In genomic region chr18:27312853-27313252, GRCh38 we compare ENCODE assay signal across 40 cellular contexts.
"Had no signal": no experiment of that assay in that cellular context is flagged by ENCODE, and none has a peak within 500 bp of the region (broad histone marks: within the 10 kb centered on the region; RNA-seq: fewer than 3 reads in every experiment).

No MANE protein-coding gene starts in this region.

- DNase-seq: activated effector memory CD4-positive, alpha-beta T cell treated with anti-CD3 and anti-CD28 coated beads, Interleukin-2, amount 50 U/mL, for 16 hours; activated effector memory CD4-positive, alpha-beta T cell treated with Interleukin-2 at 50 U/mL for 16 hours; activated gamma-delta T cell; activated gamma-delta T cell treated with Interleukin-2 at 50 U/mL for 16 hours; activated naive CD4-positive, alpha-beta T cell; activated naive CD4-positive, alpha-beta T cell treated with anti-CD3 and anti-CD28 coated beads for 36 hours; activated naive CD4-positive, alpha-beta T cell treated with anti-CD3 and anti-CD28 coated beads, Interleukin-2, amount 10 ng/mL, durations not matched to agents 7 days and 5 days; activated naive CD4-positive, alpha-beta T cell treated with anti-CD3 and anti-CD28 coated beads, Interleukin-2, amount 50 U/mL, for 16 hours; activated naive CD4-positive, alpha-beta T cell treated with Interleukin-2 at 50 U/mL for 16 hours; activated naive CD8-positive, alpha-beta T cell treated with anti-CD3 and anti-CD28 coated beads for 36 hours; activated naive CD8-positive, alpha-beta T cell treated with anti-CD3 and anti-CD28 coated beads, Interleukin-2, amount 10 ng/mL, durations not matched to agents 7 days and 5 days; activated naive CD8-positive, alpha-beta T cell treated with anti-CD3 and anti-CD28 coated beads, Interleukin-2, amount 50 U/mL, for 24 hours; activated T-cell treated with anti-CD3 and anti-CD28 coated beads, Interleukin-2, amount 50 U/mL, for 1 hour; activated T-cell treated with anti-CD3 and anti-CD28 coated beads, Interleukin-2, amount 50 U/mL, for 24 hours; activated T-cell treated with anti-CD3 and anti-CD28 coated beads, Interleukin-2, amount 50 U/mL, for 4 hours; activated T-cell treated with anti-CD3 and anti-CD28 coated beads, Interleukin-2, amount 50 U/mL, for 48 hours; activated T-cell treated with anti-CD3 and anti-CD28 coated beads, Interleukin-2, amount 50 U/mL, for 72 hours; adrenal gland; amniotic stem cell; amygdala; anterior cingulate cortex; aorta; body of pancreas; brain microvascular endothelial cell; caudate nucleus; central memory CD4-positive, alpha-beta T cell; cerebellar nuclear complex had no signal

- H3K36me3 Mint-ChIP-seq: activated naive CD4-positive, alpha-beta T cell treated with anti-CD3 and anti-CD28 coated beads, Interleukin-2, amount 10 ng/mL, durations not matched to agents 7 days and 5 days; activated naive CD4-positive, alpha-beta T cell treated with anti-CD3 and anti-CD28 coated beads, Interleukin-2, amount 50 U/mL, for 24 hours; activated naive CD4-positive, alpha-beta T cell treated with anti-CD3 and anti-CD28 coated beads, Interleukin-2, amount 50 U/mL, for 72 hours; activated naive CD8-positive, alpha-beta T cell; activated naive CD8-positive, alpha-beta T cell treated with anti-CD3 and anti-CD28 coated beads for 36 hours; activated naive CD8-positive, alpha-beta T cell treated with anti-CD3 and anti-CD28 coated beads, Interleukin-2, amount 10 ng/mL, durations not matched to agents 7 days and 5 days; brain had no signal

- H3K4me1 Mint-ChIP-seq: activated naive CD4-positive, alpha-beta T cell treated with anti-CD3 and anti-CD28 coated beads, Interleukin-2, amount 10 ng/mL, durations not matched to agents 7 days and 5 days; activated naive CD4-positive, alpha-beta T cell treated with anti-CD3 and anti-CD28 coated beads, Interleukin-2, amount 50 U/mL, for 24 hours; activated naive CD8-positive, alpha-beta T cell treated with anti-CD3 and anti-CD28 coated beads for 36 hours; activated naive CD8-positive, alpha-beta T cell treated with anti-CD3 and anti-CD28 coated beads, Interleukin-2, amount 10 ng/mL, durations not matched to agents 7 days and 5 days; activated naive CD8-positive, alpha-beta T cell treated with anti-CD3 and anti-CD28 coated beads, Interleukin-2, amount 50 U/mL, for 24 hours; activated T-helper 17 cell treated with anti-CD3 and anti-CD28 coated beads, Interleukin-2, amount 50 U/mL, for 72 hours; brain; central memory CD8-positive, alpha-beta T cell had no signal

- H3K4me1 ChIP-seq: adrenal gland, ascending aorta, body of pancreas, breast epithelium had no signal

- H3K9me3 ChIP-seq: adrenal gland, ascending aorta, body of pancreas, breast epithelium had no signal

- H3K4me3 ChIP-seq: adrenal gland, ascending aorta, body of pancreas, breast epithelium, cardiac muscle cell had no signal

- FAIRE-seq: astrocyte, bronchial epithelial cell had no signal

- ATAC-seq: activated naive CD4-positive, alpha-beta T cell treated with anti-CD3 and anti-CD28 coated beads, Interleukin-2, amount 50 U/mL, for 72 hours; activated naive CD8-positive, alpha-beta T cell treated with anti-CD3 and anti-CD28 coated beads, Interleukin-2, amount 50 U/mL, for 24 hours; activated T-cell treated with anti-CD3 and anti-CD28 coated beads, Interleukin-2, amount 50 U/mL, for 4 hours; activated T-cell treated with anti-CD3 and anti-CD28 coated beads, Interleukin-2, amount 50 U/mL, for 72 hours; activated T-helper 17 cell treated with anti-CD3 and anti-CD28 coated beads, Interleukin-2, amount 50 U/mL, for 72 hours; body of pancreas had no signal

- H3K27me3 ChIP-seq: adrenal gland, ascending aorta, body of pancreas, brain microvascular endothelial cell, breast epithelium, cardiac muscle cell had no signal

- H3K4me3 Mint-ChIP-seq: activated naive CD4-positive, alpha-beta T cell treated with anti-CD3 and anti-CD28 coated beads for 36 hours; activated naive CD4-positive, alpha-beta T cell treated with anti-CD3 and anti-CD28 coated beads, Interleukin-2, amount 10 ng/mL, durations not matched to agents 7 days and 5 days; activated naive CD4-positive, alpha-beta T cell treated with anti-CD3 and anti-CD28 coated beads, Interleukin-2, amount 50 U/mL, for 24 hours; activated naive CD8-positive, alpha-beta T cell; activated naive CD8-positive, alpha-beta T cell treated with anti-CD3 and anti-CD28 coated beads for 36 hours; activated naive CD8-positive, alpha-beta T cell treated with anti-CD3 and anti-CD28 coated beads, Interleukin-2, amount 10 ng/mL, durations not matched to agents 7 days and 5 days; activated naive CD8-positive, alpha-beta T cell treated with anti-CD3 and anti-CD28 coated beads, Interleukin-2, amount 50 U/mL, for 24 hours; activated T-cell treated with anti-CD3 and anti-CD28 coated beads, Interleukin-2, amount 50 U/mL, for 24 hours; activated T-cell treated with anti-CD3 and anti-CD28 coated beads, Interleukin-2, amount 50 U/mL, for 4 hours; activated T-cell treated with anti-CD3 and anti-CD28 coated beads, Interleukin-2, amount 50 U/mL, for 72 hours; activated T-helper 1 cell treated with anti-CD3 and anti-CD28 coated beads, Interleukin-12 subunit alpha, Interleukin-12 subunit beta, Interleukin-2, Interleukin-4 antibody, amounts not matched to agents 30 ng/mL and 10 ng/mL and 1 ng/mL, durations not matched to agents 14 hours and 24 hours and 36 hours; activated T-helper 17 cell treated with anti-CD3 and anti-CD28 coated beads, Interleukin-2, amount 50 U/mL, for 72 hours; brain; central memory CD8-positive, alpha-beta T cell had no signal

- H3K36me3 ChIP-seq: adrenal gland, ascending aorta, brain microvascular endothelial cell, breast epithelium, cardiac muscle cell had no signal

- H3K9me3 Mint-ChIP-seq: central memory CD8-positive, alpha-beta T cell had no signal

- H3K27ac Mint-ChIP-seq: activated naive CD4-positive, alpha-beta T cell treated with anti-CD3 and anti-CD28 coated beads for 36 hours; activated naive CD4-positive, alpha-beta T cell treated with anti-CD3 and anti-CD28 coated beads, Interleukin-2, amount 10 ng/mL, durations not matched to agents 7 days and 5 days; activated naive CD4-positive, alpha-beta T cell treated with anti-CD3 and anti-CD28 coated beads, Interleukin-2, amount 50 U/mL, for 24 hours; activated naive CD4-positive, alpha-beta T cell treated with anti-CD3 and anti-CD28 coated beads, Interleukin-2, amount 50 U/mL, for 72 hours; activated naive CD8-positive, alpha-beta T cell; activated naive CD8-positive, alpha-beta T cell treated with anti-CD3 and anti-CD28 coated beads for 36 hours; activated naive CD8-positive, alpha-beta T cell treated with anti-CD3 and anti-CD28 coated beads, Interleukin-2, amount 10 ng/mL, durations not matched to agents 7 days and 5 days; activated naive CD8-positive, alpha-beta T cell treated with anti-CD3 and anti-CD28 coated beads, Interleukin-2, amount 50 U/mL, for 24 hours; activated T-cell treated with anti-CD3 and anti-CD28 coated beads, Interleukin-2, amount 50 U/mL, for 24 hours; activated T-cell treated with anti-CD3 and anti-CD28 coated beads, Interleukin-2, amount 50 U/mL, for 72 hours; activated T-helper 1 cell treated with anti-CD3 and anti-CD28 coated beads, Interleukin-12 subunit alpha, Interleukin-12 subunit beta, Interleukin-2, Interleukin-4 antibody, amounts not matched to agents 30 ng/mL and 10 ng/mL and 1 ng/mL, durations not matched to agents 14 hours and 24 hours and 36 hours; activated T-helper 17 cell treated with anti-CD3 and anti-CD28 coated beads, Interleukin-2, amount 50 U/mL, for 72 hours; activated T-helper 2 cell treated with anti-CD3 and anti-CD28 coated beads, Interferon-gamma antibody, Interleukin-2, Interleukin-4, amounts not matched to agents 10 μg/mL and 5 μg/mL and 100 μg/mL, durations not matched to agents 14 hours and 24 hours and 36 hours; brain had no signal

- H3K27ac ChIP-seq: adrenal gland, ascending aorta, body of pancreas, brain microvascular endothelial cell, breast epithelium, cardiac muscle cell had no signal

- H3K27me3 Mint-ChIP-seq: activated naive CD4-positive, alpha-beta T cell treated with anti-CD3 and anti-CD28 coated beads, Interleukin-2, amount 10 ng/mL, durations not matched to agents 7 days and 5 days; activated naive CD4-positive, alpha-beta T cell treated with anti-CD3 and anti-CD28 coated beads, Interleukin-2, amount 50 U/mL, for 24 hours; activated naive CD8-positive, alpha-beta T cell; activated naive CD8-positive, alpha-beta T cell treated with anti-CD3 and anti-CD28 coated beads for 36 hours; activated naive CD8-positive, alpha-beta T cell treated with anti-CD3 and anti-CD28 coated beads, Interleukin-2, amount 10 ng/mL, durations not matched to agents 7 days and 5 days; activated naive CD8-positive, alpha-beta T cell treated with anti-CD3 and anti-CD28 coated beads, Interleukin-2, amount 50 U/mL, for 24 hours; activated T-cell treated with anti-CD3 and anti-CD28 coated beads, Interleukin-2, amount 50 U/mL, for 24 hours; activated T-helper 17 cell treated with anti-CD3 and anti-CD28 coated beads, Interleukin-2, amount 50 U/mL, for 72 hours; central memory CD8-positive, alpha-beta T cell had no signal
